Comparison of ENCODE assay signal across 27 cellular contexts in genomic region chr3:190558316-190558715, GRCh38.
"Had no signal": no experiment of that assay in that cellular context is flagged by ENCODE, and none has a peak within 500 bp of the region (broad histone marks: within the 10 kb centered on the region; RNA-seq: fewer than 3 reads in every experiment).

No MANE protein-coding gene starts in this region.

- FAIRE-seq: TTC549 had no signal

- ATAC-seq: PC-3 had no signal

- H3K36me3 ChIP-seq: cardiac muscle cell, Peyer's patch had no signal

- H3K4me3 ChIP-seq: cardiac muscle cell, Peyer's patch, SJSA1 had no signal

- H3K4me2 ChIP-seq: SK-N-SH had no signal

- DNase-seq: activated CD4-positive, alpha-beta memory T cell treated with anti-CD3 and anti-CD28 coated beads for 36 hours; activated CD4-positive, alpha-beta T cell treated with anti-CD3 and anti-CD28 coated beads for 4 hours; activated CD4-positive, alpha-beta T cell treated with anti-CD3 and anti-CD28 coated beads, Interleukin-2, amount 50 U/mL, for 1 hour; activated CD8-positive, alpha-beta memory T cell treated with anti-CD3 and anti-CD28 coated beads, Interleukin-2, amount 50 U/mL, for 4 hours; activated effector memory CD4-positive, alpha-beta T cell treated with anti-CD3 and anti-CD28 coated beads, Interleukin-2, amount 50 U/mL, for 16 hours; activated naive CD4-positive, alpha-beta T cell; activated naive CD4-positive, alpha-beta T cell treated with anti-CD3 and anti-CD28 coated beads, Interleukin-2, amount 50 U/mL, for 16 hours; activated naive CD8-positive, alpha-beta T cell treated with anti-CD3 and anti-CD28 coated beads for 36 hours; activated T-cell treated with anti-CD3 and anti-CD28 coated beads for 4 hours; activated T-cell treated with anti-CD3 and anti-CD28 coated beads, Interleukin-2, amount 50 U/mL, for 48 hours; amniotic stem cell; aorta; NCI-H1105; NCI-H1436; NCI-H1694; NCI-H1930; NCI-H2081 treated with DMSO at 0.1 percent for 48 hours; NCI-H345; NCI-H524 treated with DMSO at 0.1 percent for 48 hours; NK-92 treated with Interleukin-12 subunit alpha and Interleukin-12 subunit beta, amount 100 ng/mL, for 24 hours; PC-3; Peyer's patch; SHP77 treated with DMSO at 0.1 percent for 48 hours; SK-N-SH had no signal

- H3K9me3 ChIP-seq: Peyer's patch, SJSA1 had no signal

- H3K9me2 ChIP-seq: SK-N-SH had no signal

- H3K4me1 ChIP-seq: Peyer's patch had no signal

- H3K9ac ChIP-seq: SK-N-SH had no signal

- H3K27me3 ChIP-seq: cardiac muscle cell, Peyer's patch, SJSA1 had no signal

- H3K27ac ChIP-seq: cardiac muscle cell, Peyer's patch, SJSA1 had no signal
